1 cellular context compared by ENCODE assay signal in the genomic region with DNA sequence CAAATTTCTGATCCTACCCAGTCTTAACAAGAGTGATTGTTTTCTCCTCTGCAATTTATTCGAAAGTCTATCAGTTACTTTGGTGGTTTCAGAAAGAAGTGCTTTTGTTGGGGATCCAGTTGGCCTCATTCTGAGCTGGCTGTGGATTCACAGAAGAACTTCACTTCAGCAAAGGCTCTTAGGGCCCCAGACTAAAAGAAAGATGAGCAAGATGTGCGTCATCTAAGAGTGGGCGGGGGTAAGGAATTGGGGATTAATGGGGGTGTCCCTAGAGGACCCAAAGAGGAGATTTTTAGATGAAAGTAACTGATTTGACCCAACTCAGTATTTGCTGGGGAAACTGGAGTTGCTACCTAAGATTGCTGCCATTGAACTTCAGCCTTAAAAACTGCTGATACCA.
TF ChIP-seq lines count a peak whose summit lies in the region.

No MANE protein-coding gene starts in this region.

TF ChIP-seq in HCT116, 20 proteins besides CTCF, POLR2A, EP300 and RAD21:
- 0 out of 2 replicates have a peak, but pooled peaks have one; percentile 7 for TF ChIP-seq FOSL1 (IDR thresholded peaks at IDR 0.05; ENCODE audit: low read depth)
- peak; percentile 29; the same call in 1 of the 2 replicates for TF ChIP-seq EGR1 (IDR thresholded peaks at IDR 0.05; ENCODE audit: low read depth)
- TF ChIP-seq ZNF274 (IDR thresholded peaks at IDR 0.05; ENCODE audit: low read depth, low read length), result no peak
